In genomic region chr1:27330786-27331185, GRCh38 we compare ENCODE assay signal across 21 cellular contexts. TPM values are rescaled to one million over a fixed set of nuclear protein-coding genes. Genes with fewer than 3 reads are reported as not detected.
DNase-seq lines count a peak whose midpoint lies in the region; ATAC-seq and TF ChIP-seq lines count a peak whose summit lies in the region.
"Had no signal": no experiment of that assay in that cellular context is flagged by ENCODE, and none has a peak within 500 bp of the region (broad histone marks: within the 10 kb centered on the region; RNA-seq: fewer than 3 reads in every experiment).

No MANE protein-coding gene starts in this region.

- H3K9me3 ChIP-seq in left ventricle myocardium inferior (replicated peaks) (no peaks in the 10 kb centered on the region), heart left ventricle (no peaks in the 10 kb centered on the region), esophagus (ENCODE audit: control insufficient read depth in 2 of 2, insufficient read depth in 1 of 2, low read depth in 1 of 2, low read length in 1 of 2) (no peaks in the 10 kb centered on the region)
- H3K9me3 ChIP-seq: Caco-2 had no signal

- peaks cover 57% of the 10 kb centered on the region for H3K36me3 ChIP-seq in left ventricle myocardium inferior
- H3K36me3 ChIP-seq in heart left ventricle, result peaks cover 3 to 94% (median 69%) of the 10 kb centered on the region in 9 donors
- peaks cover 25 to 36% of the 10 kb centered on the region in 2 donors for H3K36me3 ChIP-seq in esophagus (ENCODE audit: control insufficient read depth in 2 of 2, insufficient read depth in 2 of 2, low read length in 1 of 2)

- no peaks in the 10 kb centered on the region for H3K9me3 Mint-ChIP-seq in stimulated activated naive B cell treated with anti-CD40 and anti-IgM and Interleukin-4, amounts not matched to agents 10 μg/mL and 1 μg/mL and 100 μg/mL, for 72 hours
- H3K9me3 Mint-ChIP-seq: CD4-positive, CD25-positive, alpha-beta regulatory T cell; GM23338 had no signal

- H3K36me3 Mint-ChIP-seq in stimulated activated naive B cell treated with anti-CD40 and anti-IgM and Interleukin-4, amounts not matched to agents 10 μg/mL and 1 μg/mL and 100 μg/mL, for 72 hours, result peaks cover 39 to 57% of the 10 kb centered on the region in 2 donors

- H3K27ac ChIP-seq in left ventricle myocardium inferior (replicated peaks) (peak overlapping the region; percentile 68), heart left ventricle (no peak overlapping the region), RWPE1 (peak overlapping the region; percentile 98), esophagus (ENCODE audit: low read depth in 2 of 2, low read length in 1 of 2) (peak overlapping the region; percentile 7 to 57)

- ATAC-seq in heart left ventricle (no peak), HG03175 (IDR thresholded peaks at IDR 0.05; ENCODE audit: unreplicated experiment) (no peak)
- ATAC-seq in stimulated activated naive B cell treated with anti-CD40 and anti-IgM and Interleukin-4, amounts not matched to agents 10 μg/mL and 1 μg/mL and 100 μg/mL, for 72 hours (replicated peaks), result no peak
- ATAC-seq: GM23338, HCT116, Panc1 had no signal

- CTCF ChIA-PET in RWPE1 (lab: Yijun Ruan, JAX), result no interaction called here

- POLR2A ChIA-PET in RWPE1 (lab: Yijun Ruan, JAX; ENCODE audit: low non-redundant PET), result no interaction called here

- no peak overlapping the region for H3K4me3 Mint-ChIP-seq in stimulated activated naive B cell treated with anti-CD40 and anti-IgM and Interleukin-4, amounts not matched to agents 10 μg/mL and 1 μg/mL and 100 μg/mL, for 72 hours
- H3K4me3 Mint-ChIP-seq: CD4-positive, CD25-positive, alpha-beta regulatory T cell; GM23338 had no signal

- intact Hi-C loops in left ventricle myocardium inferior (cut with micrococcal nuclease), result no loop called here
- intact Hi-C loops in heart left ventricle (cut with DNase I), result no loop called here

- 78 to 89% (median 86%) methylated on average over 8 of the region's 8 CpGs for WGBS in heart left ventricle, 4 donors
- WGBS in esophagus, 2 donors, result 77 to 79% methylated on average over 8 of the region's 8 CpGs

- no peak for TF ChIP-seq CTCF in left ventricle myocardium inferior (IDR thresholded peaks at IDR 0.05; ENCODE audit: borderline replicate concordance)
- TF ChIP-seq CTCF in heart left ventricle (IDR thresholded peaks at IDR 0.05), result no peak
- no peak for TF ChIP-seq CTCF in RWPE1 (conservative IDR thresholded peaks at IDR 0.05; ENCODE audit: low read depth)

- no peak for TF ChIP-seq POLR2A in heart left ventricle (IDR thresholded peaks at IDR 0.05)

- H3K27me3 ChIP-seq in left ventricle myocardium inferior (ENCODE audit: low read depth) (no peaks in the 10 kb centered on the region), heart left ventricle (no peaks in the 10 kb centered on the region), esophagus (ENCODE audit: control insufficient read depth in 1 of 2, insufficient read depth in 2 of 2, low read length in 2 of 2) (no peaks in the 10 kb centered on the region)

- H3K4me3 ChIP-seq in left ventricle myocardium inferior, result no peak overlapping the region
- H3K4me3 ChIP-seq in heart left ventricle, result no peak overlapping the region
- no peak overlapping the region for H3K4me3 ChIP-seq in esophagus (ENCODE audit: low read depth in 1 of 2, low read length in 2 of 2)
- H3K4me3 ChIP-seq: GM23338 had no signal

- peak overlapping the region; percentile 21 for H3K27ac Mint-ChIP-seq in stimulated activated naive B cell treated with anti-CD40 and anti-IgM and Interleukin-4, amounts not matched to agents 10 μg/mL and 1 μg/mL and 100 μg/mL, for 72 hours
- H3K27ac Mint-ChIP-seq: GM23338 had no signal

- H3K4me1 ChIP-seq in left ventricle myocardium inferior, result peaks cover 54% of the 10 kb centered on the region
- peaks cover 3 to 58% (median 33%) of the 10 kb centered on the region in 12 donors for H3K4me1 ChIP-seq in heart left ventricle
- peaks cover 0 to 4% of the 10 kb centered on the region in 2 donors for H3K4me1 ChIP-seq in esophagus (ENCODE audit: control insufficient read depth in 2 of 2, insufficient read depth in 2 of 2, low read length in 1 of 2)
- H3K4me1 ChIP-seq: Caco-2 had no signal

- DNase-seq in left ventricle myocardium inferior (no peak), heart left ventricle (no peak), RWPE1 (ENCODE audit: low spot score) (no peak), OCI-M1 (lab: John Stamatoyannopoulos, UW) (no peak)
- no peak for DNase-seq in stimulated activated naive B cell treated with anti-CD40 and anti-IgM and Interleukin-4, amounts not matched to agents 10 μg/mL and 1 μg/mL and 100 μg/mL, for 72 hours
- DNase-seq: ACHN; AML-193; Caco-2; CD4-positive, CD25-positive, alpha-beta regulatory T cell; DMS153; KBM-7; NCI-H1436; NCI-H2029 treated with DMSO at 0.1 percent for 48 hours; NCI-H510A; NCI-H82; SHP77 had no signal

- H3K4me1 Mint-ChIP-seq in stimulated activated naive B cell treated with anti-CD40 and anti-IgM and Interleukin-4, amounts not matched to agents 10 μg/mL and 1 μg/mL and 100 μg/mL, for 72 hours, result peaks cover 33 to 61% of the 10 kb centered on the region in 2 donors
- H3K4me1 Mint-ChIP-seq: GM23338 had no signal

- H3K27me3 Mint-ChIP-seq in stimulated activated naive B cell treated with anti-CD40 and anti-IgM and Interleukin-4, amounts not matched to agents 10 μg/mL and 1 μg/mL and 100 μg/mL, for 72 hours, result no peaks in the 10 kb centered on the region
- H3K27me3 Mint-ChIP-seq: CD4-positive, CD25-positive, alpha-beta regulatory T cell had no signal

RNA-seq across cellular contexts. Expression of gene TMEM222, which starts 8.8 kb away (rescaled TPM):
- 19.4 TPM for total RNA-seq in left ventricle myocardium inferior
- 10 to 100 TPM; 18.1 to 32.5 (median 25.9) TPM for total RNA-seq in heart left ventricle
- polyA plus RNA-seq in heart left ventricle, result 10 to 100 TPM; 28.9 to 49.3 TPM
- polyA plus RNA-seq in esophagus, result 10 to 100 TPM; 31.5 to 46.6 TPM

RNA-seq across cellular contexts. Expression of gene SYTL1, which starts 11.0 kb away (rescaled TPM):
- 1.1 TPM for total RNA-seq in left ventricle myocardium inferior
- 1 to 10 TPM in 2 of 9 donors, under 1 TPM in 6, not detected in 1; 0.23 to 6.0 (median 0.46) TPM for total RNA-seq in heart left ventricle
- 1 to 10 TPM in 1 of 2 donors, under 1 TPM in 1; 0.57 to 1.2 TPM for polyA plus RNA-seq in heart left ventricle
- 100 to 1,000 TPM; 136 to 302 TPM for polyA plus RNA-seq in esophagus

RNA-seq across cellular contexts. Expression of gene MAP3K6, which starts 36.0 kb away (rescaled TPM):
- total RNA-seq in left ventricle myocardium inferior, result 45.2 TPM
- 10 to 100 TPM; 21.1 to 77.0 (median 36.5) TPM for total RNA-seq in heart left ventricle
- polyA plus RNA-seq in heart left ventricle, result 10 to 100 TPM; 48.6 to 64.3 TPM
- 100 to 1,000 TPM in 1 of 2 donors, 10 to 100 TPM in 1; 48.5 to 110 TPM for polyA plus RNA-seq in esophagus

RNA-seq across cellular contexts. Expression of gene FCN3, which starts 43.8 kb away (rescaled TPM):
- total RNA-seq in left ventricle myocardium inferior, result 27.3 TPM
- 100 to 1,000 TPM in 1 of 9 donors, 10 to 100 TPM in 5, 1 to 10 TPM in 3; 2.4 to 112 (median 31.9) TPM for total RNA-seq in heart left ventricle
- polyA plus RNA-seq in heart left ventricle, result 100 to 1,000 TPM in 1 of 2 donors, 10 to 100 TPM in 1; 60.8 to 141 TPM
- polyA plus RNA-seq in esophagus, result 1 to 10 TPM; 1.6 to 2.6 TPM
- total RNA-seq: Caco-2; CD4-positive, CD25-positive, alpha-beta regulatory T cell had no signal
- polyA plus RNA-seq: CD4-positive, CD25-positive, alpha-beta regulatory T cell; GM23338 had no signal

RNA-seq across cellular contexts. Expression of gene CD164L2, which starts 52.3 kb away (rescaled TPM):
- total RNA-seq in left ventricle myocardium inferior, result not detected
- total RNA-seq in heart left ventricle, result not detected
- polyA plus RNA-seq in heart left ventricle, result not detected
- 10 to 100 TPM; 10.5 to 14.5 TPM for polyA plus RNA-seq in esophagus
- total RNA-seq: Caco-2; CD4-positive, CD25-positive, alpha-beta regulatory T cell had no signal
- polyA plus RNA-seq: CD4-positive, CD25-positive, alpha-beta regulatory T cell had no signal

Comparison
In these comparisons a context has a peak if more than half of its experiments do, and no peak if none do; other contexts are left out.
1. H3K27ac ChIP-seq: peak in left ventricle myocardium inferior (single experiment), RWPE1 (single experiment) and esophagus (2 of 2); none in heart left ventricle (0 of 12).